ENCODE assay signal across 8 cellular contexts in the genomic region with DNA sequence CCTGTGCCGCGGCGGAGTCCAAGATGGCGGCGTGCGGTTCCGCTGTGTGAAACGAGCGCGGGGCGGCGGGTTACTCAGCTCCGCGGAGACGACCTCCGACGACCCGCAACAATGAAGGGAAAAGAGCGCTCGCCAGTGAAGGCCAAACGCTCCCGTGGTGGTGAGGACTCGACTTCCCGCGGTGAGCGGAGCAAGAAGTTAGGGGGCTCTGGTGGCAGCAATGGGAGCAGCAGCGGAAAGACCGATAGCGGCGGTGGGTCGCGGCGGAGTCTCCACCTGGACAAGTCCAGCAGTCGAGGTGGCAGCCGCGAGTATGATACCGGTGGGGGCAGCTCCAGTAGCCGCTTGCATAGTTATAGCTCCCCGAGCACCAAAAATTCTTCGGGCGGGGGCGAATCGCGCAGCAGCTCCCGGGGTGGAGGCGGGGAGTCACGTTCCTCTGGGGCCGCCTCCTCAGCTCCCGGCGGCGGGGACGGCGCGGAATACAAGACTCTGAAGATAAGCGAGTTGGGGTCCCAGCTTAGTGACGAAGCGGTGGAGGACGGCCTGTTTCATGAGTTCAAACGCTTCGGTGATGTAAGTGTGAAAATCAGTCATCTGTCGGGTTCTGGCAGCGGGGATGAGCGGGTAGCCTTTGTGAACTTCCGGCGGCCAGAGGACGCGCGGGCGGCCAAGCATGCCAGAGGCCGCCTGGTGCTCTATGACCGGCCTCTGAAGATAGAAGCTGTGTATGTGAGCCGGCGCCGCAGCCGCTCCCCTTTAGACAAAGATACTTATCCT. TPM values are rescaled to one million over a fixed set of nuclear protein-coding genes. Genes with fewer than 3 reads are reported as not detected.
DNase-seq lines count a peak whose midpoint lies in the region; ATAC-seq, FAIRE-seq and TF ChIP-seq lines count a peak whose summit lies in the region.

No MANE protein-coding gene starts in this region.

- peak; percentile 47 for DNase-seq in G401 (ENCODE audit: low spot score)
- DNase-seq in SK-N-SH = peak; percentile 62
- DNase-seq in K562 (ENCODE audit: extremely low read depth in 1 of 4, low spot score in 3 of 4) = peak; percentile 70 to 81 (median 74)
- DNase-seq in iPS-NIHi7 (ENCODE audit: extremely low spot score) = peak; percentile 35
- DNase-seq in stimulated activated CD4-positive, alpha-beta T cell treated with anti-CD3 and anti-CD28 coated beads, Interleukin-1b, Interleukin-23, amount 100 ng/mL, for 24 hours (ENCODE audit: low read depth in 4 of 4, low spot score in 1 of 4) = peak; percentile 23 to 30 (median 30)
- no peak for DNase-seq in SIG-M5 treated with dmso at 0.1 percent for 504 hours (lab: John Stamatoyannopoulos, UW; ENCODE audit: unreplicated experiment)

- no peak; a peak in 1 of 4 replicates for TF ChIP-seq EP300 in SK-N-SH (IDR thresholded peaks at IDR 0.05; ENCODE audit: borderline replicate concordance in 1 of 2, low read depth in 1 of 2, low read length in 1 of 2)
- no peak for TF ChIP-seq EP300 in K562 (IDR thresholded peaks at IDR 0.05; ENCODE audit: low read length)

- peak; percentile 59 for TF ChIP-seq CTCF in SK-N-SH (IDR thresholded peaks at IDR 0.05)
- peak; percentile 23 to 37 (median 31); a peak in 3 of 6 replicates for TF ChIP-seq CTCF in K562 (IDR thresholded peaks at IDR 0.05 in 2 of 3, conservative IDR thresholded peaks at IDR 0.05 in 1 of 3; ENCODE audit: insufficient read depth in 2 of 3, low read depth in 1 of 3, low read length in 3 of 3)

- H3K27ac ChIP-seq in SK-N-SH (ENCODE audit: low read depth in 2 of 2, low read length in 1 of 2) (peak overlapping the region; percentile 91 to 99), K562 (ENCODE audit: extremely low read depth, low read depth, low read length) (peak overlapping the region; percentile 94)

- H3K4me3 ChIP-seq in SK-N-SH (ENCODE audit: low read depth in 2 of 2, low read length in 1 of 2) (peak overlapping the region; percentile 94 to 99), K562 (peak overlapping the region; percentile 82)

- H4K20me1 ChIP-seq in SK-N-SH (ENCODE audit: insufficient read depth) (peaks cover 49% of the 10 kb centered on the region), K562 (replicated peaks; ENCODE audit: control insufficient read depth, insufficient read depth, low read length) (peaks cover 52% of the 10 kb centered on the region)

- peaks cover 35 to 44% of the 10 kb centered on the region in 2 experiments for H3K4me1 ChIP-seq in SK-N-SH (ENCODE audit: control insufficient read depth in 1 of 2, insufficient read depth in 2 of 2, low read depth in 1 of 2, low read length in 1 of 2)
- peaks cover 38 to 48% of the 10 kb centered on the region in 2 experiments for H3K4me1 ChIP-seq in K562 (replicated peaks in 1 of 2; ENCODE audit: control insufficient read depth in 2 of 2, insufficient read depth in 2 of 2, low read length in 2 of 2)

- H3F3A ChIP-seq in SK-N-SH (replicated peaks; ENCODE audit: insufficient read depth) = peaks cover 16% of the 10 kb centered on the region

- peak overlapping the region; percentile 87 for H2AFZ ChIP-seq in SK-N-SH (ENCODE audit: low read depth)
- peak overlapping the region; percentile 86 for H2AFZ ChIP-seq in K562 (ENCODE audit: low read depth, low read length)

- peak overlapping the region; percentile 94 for H3K9ac ChIP-seq in SK-N-SH
- H3K9ac ChIP-seq in K562 (ENCODE audit: insufficient read depth in 1 of 2, low read depth in 2 of 2, low read length in 2 of 2) = peak overlapping the region; percentile 99 to 100

- no peak for TF ChIP-seq RAD21 in SK-N-SH (IDR thresholded peaks at IDR 0.05; ENCODE audit: low read length)
- TF ChIP-seq RAD21 in K562 (CRISPR knock-in tag; conservative IDR thresholded peaks at IDR 0.05 in 1 of 2, IDR thresholded peaks at IDR 0.05 in 1 of 2) = no peak

- H3K79me2 ChIP-seq in SK-N-SH (ENCODE audit: insufficient read depth) (peaks cover 60% of the 10 kb centered on the region), K562 (ENCODE audit: control insufficient read depth, insufficient read depth, low read length) (peaks cover 73% of the 10 kb centered on the region)

- TSS peak; percentile 42 for BruUV-seq in K562 (replicated peaks; lab: Mats Ljungman, UMichigan)

- in situ Hi-C loops in G401 (cut with HindIII; ENCODE audit: low sequenced_read_pairs) = no loop called here
- in situ Hi-C loops in K562 (cut with MboI) = no loop called here

- no peak for FAIRE-seq in K562 (lab: Jason Lieb, UNC)

- TF ChIP-seq POLR2A in K562 (conservative IDR thresholded peaks at IDR 0.05) = peak; percentile 99

- peaks cover 37 to 43% of the 10 kb centered on the region in 2 experiments for H3K36me3 ChIP-seq in SK-N-SH (replicated peaks in 1 of 2; ENCODE audit: control insufficient read depth in 1 of 2, insufficient read depth in 2 of 2, low read length in 1 of 2)
- peaks cover 46% of the 10 kb centered on the region for H3K36me3 ChIP-seq in K562 (ENCODE audit: control insufficient read depth, insufficient read depth, low read length)

- H3K4me2 ChIP-seq in SK-N-SH (peak overlapping the region; percentile 86), K562 (ENCODE audit: insufficient read depth, low read length) (peak overlapping the region; percentile 87)

- H3K9me2 ChIP-seq in SK-N-SH = no peaks in the 10 kb centered on the region

- CTCF ChIA-PET in SK-N-SH (lab: Yijun Ruan, JAX) = interaction anchor here (0.8 to 10.0 kb wide), 28 partner anchors 10 to 1441 kb away, joined by 3 to 100 read pairs (median 4); a partner anchor contains a TSS
- CTCF ChIA-PET in K562 (lab: Yijun Ruan, JAX; ENCODE audit: low intra/inter-chr PET ratio) = no interaction called here

- peaks cover 4% of the 10 kb centered on the region for H3K9me1 ChIP-seq in K562 (ENCODE audit: control insufficient read depth, insufficient read depth, low read length)

- POLR2A ChIA-PET in SK-N-SH (lab: Yijun Ruan, JAX) (interaction anchor here (0.6 to 1.6 kb wide), 6 partner anchors 9 to 624 kb away, joined by 3 to 4 read pairs (median 3); a partner anchor contains a TSS), K562 (lab: Yijun Ruan, JAX) (interaction anchor here (0.5 to 4.0 kb wide), 37 partner anchors 10 to 950 kb away, joined by 3 to 74 read pairs (median 4); a partner anchor contains a TSS)

- ATAC-seq in HG03159 (IDR thresholded peaks at IDR 0.05; ENCODE audit: unreplicated experiment) (peak; percentile 1), K562 (peak; percentile 11), HG02798 (IDR thresholded peaks at IDR 0.05; ENCODE audit: poor library complexity, unreplicated experiment) (no peak)

- H3K9me3 ChIP-seq in SK-N-SH (no peaks in the 10 kb centered on the region), K562 (replicated peaks; ENCODE audit: control insufficient read depth, insufficient read depth, low read depth, low read length) (no peaks in the 10 kb centered on the region)

- 1% methylated on average over 32 of the region's 75 CpGs for WGBS in SK-N-SH (ENCODE audit: low lambda C conversion rate)
- WGBS in K562 (ENCODE audit: insufficient coverage, low coverage, missing lambda C conversion rate) = 0% methylated on average over 75 of the region's 75 CpGs

- intact Hi-C loops in K562 (cut with micrococcal nuclease) = loop anchor here (2.0 to 10.0 kb wide), 3 partner anchors 73 to 625 kb away; a partner anchor contains a TSS

- H3K27me3 ChIP-seq in SK-N-SH (ENCODE audit: insufficient read depth) (no peaks in the 10 kb centered on the region), K562 (ENCODE audit: control insufficient read depth in 2 of 2, insufficient read depth in 2 of 2, low read length in 2 of 2) (no peaks in the 10 kb centered on the region)

RNA-seq across cellular contexts. Expression of a gene that starts 0.4 kb away (rescaled TPM):
- total RNA-seq in G401 (2014; rRNA removed; shearing (Covaris generic)) = 27.7 and 36.3 TPM in 2 replicates
- polyA plus RNA-seq in SK-N-SH (2012; rRNA removed) = 3.8 and 4.7 TPM in 2 replicates
- 2.6 and 3.5 TPM in 2 replicates for polyA plus RNA-seq in SK-N-SH (2012; cell fraction: cytosol; rRNA removed)
- 6.0 and 7.0 TPM in 2 replicates for polyA plus RNA-seq in SK-N-SH (2012; cell fraction: nucleus; rRNA removed)
- 242 and 282 TPM in 2 replicates for total RNA-seq in K562 (2011; cell fraction: chromatin; rRNA removed; ENCODE audit: low replicate concordance)
- total RNA-seq in K562 (2011; cell fraction: nucleolus; rRNA removed) = 217 and 228 TPM in 2 replicates
- total RNA-seq in K562 (2011; cell fraction: nucleoplasm; rRNA removed) = 127 and 197 TPM in 2 replicates
- 63.4 and 67.7 TPM in 2 replicates for total RNA-seq in K562 (2014; rRNA removed)
- total RNA-seq in K562 (2014; rRNA removed; fragmentation: Illumina TruSeq; extraction: Trizol) = 43.4 and 45.3 TPM in 2 replicates
- 57.6 and 58.3 TPM in 2 replicates for total RNA-seq in K562 (2015; rRNA removed; fragmentation: Illumina TruSeq; extraction: Trizol)
- total RNA-seq in K562 (2021) = 53.4 and 56.1 TPM in 2 replicates
- 28.2 and 32.1 TPM in 2 replicates for polyA plus RNA-seq in K562 (2011; rRNA removed)
- 25.2 and 25.5 TPM in 2 replicates for polyA plus RNA-seq in K562 (2011; cell fraction: cytosol; rRNA removed)
- 67.3 and 94.0 TPM in 2 replicates for polyA plus RNA-seq in K562 (2011; cell fraction: nucleus; rRNA removed)
- 11.9 and 12.9 TPM in 2 replicates for polyA plus RNA-seq in K562 (2012)
- polyA plus RNA-seq in K562 (2014; fragmentation: Illumina TruSeq; extraction: Trizol) = 16.9 and 17.1 TPM in 2 replicates
- polyA plus RNA-seq in K562 (2014; fragmentation: Nextera tagmentation; extraction: Ambion mirVana) = 1 to 10 TPM; 2.4 to 4.7 TPM
- polyA plus RNA-seq in K562 (2014; rRNA removed) = 25.2 and 29.1 TPM in 2 replicates
- polyA minus RNA-seq in K562 (2011; rRNA and poly(A)+ RNA removed) = 164 and 169 TPM in 2 replicates
- 57.9 and 59.4 TPM in 2 replicates for polyA minus RNA-seq in K562 (2011; cell fraction: cytosol; rRNA and poly(A)+ RNA removed)
- polyA minus RNA-seq in K562 (2011; cell fraction: nucleus; rRNA and poly(A)+ RNA removed) = 287 and 388 TPM in 2 replicates

RNA-seq across cellular contexts. Expression of a gene that starts 51.2 kb away (rescaled TPM):
- total RNA-seq in G401 (2014; rRNA removed; shearing (Covaris generic)) = 0.85 and 2.3 TPM in 2 replicates
- 3.0 and 5.2 TPM in 2 replicates for polyA plus RNA-seq in SK-N-SH (2012; rRNA removed)
- polyA plus RNA-seq in SK-N-SH (2012; cell fraction: cytosol; rRNA removed) = 5.5 and 5.8 TPM in 2 replicates
- polyA plus RNA-seq in SK-N-SH (2012; cell fraction: nucleus; rRNA removed) = 1.4 and 3.2 TPM in 2 replicates
- 1.0 and 3.1 TPM in 2 replicates for total RNA-seq in K562 (2011; cell fraction: chromatin; rRNA removed; ENCODE audit: low replicate concordance)
- total RNA-seq in K562 (2011; cell fraction: nucleolus; rRNA removed) = 0.39 TPM in 1 of 2 replicates, not detected in the other
- 1.0 and 1.5 TPM in 2 replicates for total RNA-seq in K562 (2011; cell fraction: nucleoplasm; rRNA removed)
- total RNA-seq in K562 (2014; rRNA removed) = 0.16 TPM in 1 of 2 replicates, not detected in the other
- total RNA-seq in K562 (2014; rRNA removed; fragmentation: Illumina TruSeq; extraction: Trizol) = 0.19 and 0.29 TPM in 2 replicates
- total RNA-seq in K562 (2015; rRNA removed; fragmentation: Illumina TruSeq; extraction: Trizol) = 0.04 TPM in 1 of 2 replicates, not detected in the other
- total RNA-seq in K562 (2021) = 0.07 and 0.29 TPM in 2 replicates
- 0.31 and 0.39 TPM in 2 replicates for polyA plus RNA-seq in K562 (2011; rRNA removed)
- 0.04 and 0.46 TPM in 2 replicates for polyA plus RNA-seq in K562 (2011; cell fraction: cytosol; rRNA removed)
- polyA plus RNA-seq in K562 (2011; cell fraction: nucleus; rRNA removed) = 0.38 and 0.90 TPM in 2 replicates
- 0.39 and 0.97 TPM in 2 replicates for polyA plus RNA-seq in K562 (2012)
- polyA plus RNA-seq in K562 (2014; fragmentation: Illumina TruSeq; extraction: Trizol) = 0.12 and 0.26 TPM in 2 replicates
- under 1 TPM; 0.20 to 0.23 TPM for polyA plus RNA-seq in K562 (2014; fragmentation: Nextera tagmentation; extraction: Ambion mirVana)
- 0.16 and 0.34 TPM in 2 replicates for polyA plus RNA-seq in K562 (2014; rRNA removed)
- 0.07 and 0.78 TPM in 2 replicates for polyA minus RNA-seq in K562 (2011; rRNA and poly(A)+ RNA removed)
- polyA minus RNA-seq in K562 (2011; cell fraction: cytosol; rRNA and poly(A)+ RNA removed) = not detected in 2 replicates
- polyA minus RNA-seq in K562 (2011; cell fraction: nucleus; rRNA and poly(A)+ RNA removed) = 0.22 TPM in 1 of 2 replicates, not detected in the other
